In the genomic region with DNA sequence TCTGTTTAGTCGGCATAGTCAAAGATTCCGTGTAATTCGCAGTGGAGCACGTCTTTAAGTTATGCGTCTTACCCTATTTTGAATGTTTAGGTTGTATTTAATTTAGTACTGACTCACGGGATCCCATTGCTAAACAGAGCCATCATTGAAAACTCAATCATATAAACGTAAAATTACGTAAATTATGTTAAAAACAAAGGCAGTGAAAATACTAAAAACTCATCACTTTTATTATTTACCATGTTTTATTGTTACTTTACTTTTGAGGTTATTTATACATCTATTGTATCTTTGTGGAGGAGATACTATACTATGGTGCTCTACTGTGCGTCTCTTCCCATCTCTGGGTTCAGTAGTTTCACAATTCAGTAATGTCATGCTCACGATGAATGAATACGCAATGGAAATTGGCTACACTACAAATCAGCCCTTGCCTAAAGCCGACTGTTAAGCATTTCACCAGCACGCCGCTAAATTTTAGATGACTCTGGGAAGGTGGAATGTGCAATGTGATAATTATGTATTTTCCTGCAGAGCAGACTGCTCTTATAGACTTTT, we compare ENCODE assay signal across 8 cellular contexts. TPM values are rescaled to one million over a fixed set of nuclear protein-coding genes. Genes with fewer than 3 reads are reported as not detected.
DNase-seq lines count a peak whose midpoint lies in the region; ATAC-seq, FAIRE-seq and TF ChIP-seq lines count a peak whose summit lies in the region.

No MANE protein-coding gene starts in this region.

- ATAC-seq in IMR-90 (ENCODE audit: low read depth) (peak; percentile 4; the same call in 1 of the 2 replicates), T-cell (replicated peaks in 1 of 4) (no peak), HG02759 (IDR thresholded peaks at IDR 0.05; ENCODE audit: unreplicated experiment) (no peak)

- H3K27me3 Mint-ChIP-seq in T-cell, result peaks cover 0 to 14% of the 10 kb centered on the region in 2 donors

- no peaks in the 10 kb centered on the region for H3K36me3 ChIP-seq in IMR-90 (ENCODE audit: control insufficient read depth, insufficient read depth, low read length)
- H3K36me3 ChIP-seq in endothelial cell of umbilical vein (ENCODE audit: control insufficient read depth in 2 of 2, extremely low read depth in 1 of 2, insufficient read depth in 2 of 2, low read length in 2 of 2), result no peaks in the 10 kb centered on the region
- H3K36me3 ChIP-seq in mucosa of stomach (ENCODE audit: control insufficient read depth, insufficient read depth, low read length), result no peaks in the 10 kb centered on the region

- H3K9me1 ChIP-seq in IMR-90 (ENCODE audit: insufficient read depth, low read length) (no peaks in the 10 kb centered on the region), endothelial cell of umbilical vein (replicated peaks; ENCODE audit: control insufficient read depth, extremely low read depth, insufficient read depth, low read length) (no peaks in the 10 kb centered on the region)

- peak overlapping the region; percentile 87 for H3K18ac ChIP-seq in IMR-90 (ENCODE audit: low read depth, low read length)

- peak overlapping the region; percentile 62; the same call in 1 of the 2 replicates for H4K91ac ChIP-seq in IMR-90 (ENCODE audit: insufficient read depth, low read depth, low read length)

- H3K4me3 ChIP-seq in IMR-90 (ENCODE audit: insufficient read depth, low read depth, low read length), result peak overlapping the region; percentile 96
- peak overlapping the region; percentile 61 to 96 (median 82) for H3K4me3 ChIP-seq in endothelial cell of umbilical vein (replicated peaks in 1 of 3; ENCODE audit: insufficient read depth in 1 of 3, low read depth in 1 of 3, low read length in 3 of 3)
- H3K4me3 ChIP-seq in mucosa of stomach (ENCODE audit: low read length), result peak overlapping the region; percentile 89

- no CpG with 5 or more reads among the region's 14 CpGs for WGBS in IMR-90 (ENCODE audit: extremely low coverage in 2 of 2, insufficient read length in 1 of 2), 2 experiments

- H2BK15ac ChIP-seq in IMR-90 (ENCODE audit: low read depth, low read length), result no peak overlapping the region

- H3K79me1 ChIP-seq in IMR-90 (ENCODE audit: low read depth in 1 of 2, low read length in 2 of 2), result peaks cover 0 to 7% of the 10 kb centered on the region in 2 experiments; a peak in 2 of 4 replicates

- peak overlapping the region; percentile 80 to 89 (median 84) for H3K4me3 Mint-ChIP-seq in T-cell

- H3K4me1 ChIP-seq in IMR-90 (ENCODE audit: control insufficient read depth, insufficient read depth, low read length) (no peaks in the 10 kb centered on the region), endothelial cell of umbilical vein (ENCODE audit: control insufficient read depth, extremely low read depth, insufficient read depth, low read length) (no peaks in the 10 kb centered on the region), mucosa of stomach (ENCODE audit: control insufficient read depth, insufficient read depth, low read length) (peaks cover 6% of the 10 kb centered on the region)

- H3K27ac Mint-ChIP-seq in T-cell, result peak overlapping the region; percentile 90 to 94

- no peak for TF ChIP-seq RAD21 in IMR-90 (IDR thresholded peaks at IDR 0.05; ENCODE audit: low read length)

- peak overlapping the region; percentile 93 for H2AFZ ChIP-seq in IMR-90 (replicated peaks; ENCODE audit: low read length, poor library complexity)
- peak overlapping the region; percentile 57 for H2AFZ ChIP-seq in endothelial cell of umbilical vein (ENCODE audit: low read depth, low read length)

- H3K4ac ChIP-seq in IMR-90 (ENCODE audit: low read depth, low read length), result peak overlapping the region; percentile 24; the same call in 1 of the 2 replicates

- CTCF ChIA-PET in IMR-90 (lab: Yijun Ruan, JAX) (no interaction called here), T-cell (lab: Charles Lee) (interaction anchor here in 1 of 2 donors (0.8 to 1.4 kb wide), 5 partner anchors 21 to 42 kb away, joined by 3 to 10 read pairs (median 6); a partner anchor contains a TSS), endothelial cell of umbilical vein (lab: Charles Lee) (interaction anchor here (1.4 to 1.5 kb wide), 2 partner anchors 21 to 189 kb away, joined by 5 to 8 read pairs; a partner anchor contains a TSS)

- H3K9ac ChIP-seq in IMR-90 (ENCODE audit: low read depth, low read length) (peak overlapping the region; percentile 98), endothelial cell of umbilical vein (replicated peaks; ENCODE audit: extremely low read depth, insufficient read depth, low read length) (peak overlapping the region; percentile 95), mucosa of stomach (ENCODE audit: low read length) (peak overlapping the region; percentile 92)

- POLR2A ChIA-PET in IMR-90 (lab: Charles Lee; ENCODE audit: unreplicated experiment) (no interaction called here), T-cell (lab: Charles Lee) (no interaction called here), endothelial cell of umbilical vein (lab: Charles Lee) (no interaction called here)

- peak overlapping the region; percentile 76 for H3K56ac ChIP-seq in IMR-90 (ENCODE audit: extremely low read depth, insufficient read depth, low read length)

- intact Hi-C loops in IMR-90 (cut with micrococcal nuclease) (loop anchor here (2.0 kb wide), 1 partner anchor 43 kb away; a partner anchor contains a TSS), endothelial cell of umbilical vein (cut with micrococcal nuclease) (loop anchor here (2.0 to 5.0 kb wide), 2 partner anchors 47 to 190 kb away; a partner anchor contains a TSS), posterior vena cava (cut with DNase I) (no loop called here)

- H3K4me2 ChIP-seq in IMR-90 (ENCODE audit: low read depth, low read length) (peak overlapping the region; percentile 89), endothelial cell of umbilical vein (ENCODE audit: insufficient read depth, low read length) (peak overlapping the region; percentile 91)

- dilution Hi-C loops in IMR-90 (cut with HindIII; ENCODE audit: low sequenced_read_pairs, unreplicated experiment), result no loop called here
- dilution Hi-C loops in endothelial cell of umbilical vein (cut with MboI; ENCODE audit: extremely low pct_ligation_motif_present, low sequenced_read_pairs), result no loop called here

- H2AK9ac ChIP-seq in IMR-90 (replicated peaks; ENCODE audit: low read depth, low read length, poor library complexity), result no peak overlapping the region

- TF ChIP-seq CTCF in IMR-90 (conservative IDR thresholded peaks at IDR 0.05; ENCODE audit: low read depth, low read length), result no peak
- TF ChIP-seq CTCF in endothelial cell of umbilical vein (IDR thresholded peaks at IDR 0.05; ENCODE audit: extremely low read depth in 1 of 2, insufficient read depth in 1 of 2, low read depth in 1 of 2, low read length in 2 of 2), result no peak

- peak overlapping the region; percentile 5 for H3K14ac ChIP-seq in IMR-90 (replicated peaks; ENCODE audit: low read depth, low read length)

- H4K20me1 ChIP-seq in IMR-90 (ENCODE audit: insufficient read depth, low read length) (no peaks in the 10 kb centered on the region), endothelial cell of umbilical vein (replicated peaks; ENCODE audit: control insufficient read depth, extremely low read depth, insufficient read depth, low read length) (no peaks in the 10 kb centered on the region)

- 0 out of 2 replicates have a peak overlapping the region, but pooled peaks have one; percentile 28 for H2BK120ac ChIP-seq in IMR-90 (ENCODE audit: low read depth, low read length)

- H2BK5ac ChIP-seq in IMR-90 (ENCODE audit: low read depth, low read length, poor library complexity, severe bottlenecking), result peak overlapping the region; percentile 77

- 0 out of 2 replicates have a peak, but pooled peaks have one; percentile 44 for TF ChIP-seq POLR2A in IMR-90 (IDR thresholded peaks at IDR 0.05; ENCODE audit: low read depth, low read length)
- TF ChIP-seq POLR2A in endothelial cell of umbilical vein (IDR thresholded peaks at IDR 0.05; ENCODE audit: low read depth, low read length), result no peak

- H4K5ac ChIP-seq in IMR-90 (ENCODE audit: low read depth, low read length), result peak overlapping the region; percentile 90; the same call in 1 of the 2 replicates

- H3K9me3 Mint-ChIP-seq in T-cell, result no peaks in the 10 kb centered on the region

- no peaks in the 10 kb centered on the region for H3K9me3 ChIP-seq in IMR-90 (ENCODE audit: control insufficient read depth, insufficient read depth, low read length)
- H3K9me3 ChIP-seq in endothelial cell of umbilical vein (replicated peaks; ENCODE audit: control insufficient read depth, insufficient read depth, low read length), result no peaks in the 10 kb centered on the region
- no peaks in the 10 kb centered on the region for H3K9me3 ChIP-seq in mucosa of stomach (ENCODE audit: control insufficient read depth, low read length)

- BruUV-seq in IMR-90 (replicated peaks; lab: Mats Ljungman, UMichigan), result no TSS peak
- BruUV-seq in endothelial cell of umbilical vein (replicated peaks; lab: Mats Ljungman, UMichigan), result TSS peak; percentile 62

- no peaks in the 10 kb centered on the region for H3K36me3 Mint-ChIP-seq in T-cell

- H4K8ac ChIP-seq in IMR-90 (ENCODE audit: low read depth in 2 of 2, low read length in 2 of 2), result peak overlapping the region; percentile 41 to 67; a peak in 2 of 4 replicates

- DNase-seq in DMS153 treated with DMSO at 0.1 percent for 48 hours (lab: John Stamatoyannopoulos, UW; ENCODE audit: unreplicated experiment) (peak; percentile 21), IMR-90 (peak; percentile 70), T-cell (peak in 3 of 34 experiments; percentile 2 to 8 (median 6)), endothelial cell of umbilical vein (ENCODE audit: low read depth, low spot score) (peak; percentile 44), posterior vena cava (ENCODE audit: low spot score) (no peak), activated gamma-delta T cell treated with Interleukin-2 at 50 U/mL for 16 hours (no peak)

- H3K27ac ChIP-seq in IMR-90 (ENCODE audit: insufficient read depth, low read length) (peak overlapping the region; percentile 94), endothelial cell of umbilical vein (ENCODE audit: insufficient read depth, low read depth, low read length) (peak overlapping the region; percentile 96)

- peak overlapping the region; percentile 44; the same call in 1 of the 2 replicates for H3K23ac ChIP-seq in IMR-90 (ENCODE audit: low read depth, low read length)

- H3K4me1 Mint-ChIP-seq in T-cell, result peaks cover 23 to 28% (median 27%) of the 10 kb centered on the region in 3 donors

- FAIRE-seq in endothelial cell of umbilical vein (lab: Jason Lieb, UNC), result no peak

- H2BK20ac ChIP-seq in IMR-90 (ENCODE audit: low read depth, low read length), result no peak overlapping the region

- H2AK5ac ChIP-seq in IMR-90 (ENCODE audit: low read depth, low read length), result no peak overlapping the region

- H3K27me3 ChIP-seq in IMR-90 (ENCODE audit: control insufficient read depth, insufficient read depth, low read length) (no peaks in the 10 kb centered on the region; the same call in 1 of the 2 replicates), endothelial cell of umbilical vein (ENCODE audit: control insufficient read depth in 2 of 2, insufficient read depth in 2 of 2, low read length in 2 of 2) (no peaks in the 10 kb centered on the region), mucosa of stomach (ENCODE audit: control insufficient read depth, insufficient read depth, low read length) (no peaks in the 10 kb centered on the region)

- in situ Hi-C loops in IMR-90 (cut with MboI; ENCODE audit: low sequenced_read_pairs), result no loop called here

- peaks cover 10% of the 10 kb centered on the region for H3K79me2 ChIP-seq in endothelial cell of umbilical vein (ENCODE audit: control insufficient read depth, insufficient read depth, low read length)

RNA-seq across cellular contexts. Expression of a gene that starts 0.9 kb away (rescaled TPM):
- total RNA-seq in IMR-90 (2012; rRNA removed) (35.0 and 42.5 TPM in 2 replicates), T-cell (10 to 100 TPM; 50.2 to 56.2 (median 53.0) TPM), endothelial cell of umbilical vein (53.3 TPM in 2 replicates), posterior vena cava (100 to 1,000 TPM; 125 to 126 TPM)
- polyA plus RNA-seq in IMR-90 (2012; rRNA removed) (51.7 and 52.3 TPM in 2 replicates), endothelial cell of umbilical vein (65.6 and 80.8 TPM in 2 replicates)
- polyA plus RNA-seq in IMR-90 (2012; cell fraction: cytosol; rRNA removed), result 18.3 and 82.9 TPM in 2 replicates
- 3.3 and 20.8 TPM in 2 replicates for polyA plus RNA-seq in IMR-90 (2012; cell fraction: nucleus; rRNA removed; ENCODE audit: low replicate concordance)
- polyA plus RNA-seq in endothelial cell of umbilical vein (2011; cell fraction: cytosol; rRNA removed), result 71.1 and 87.6 TPM in 2 replicates
- 34.6 and 36.1 TPM in 2 replicates for polyA plus RNA-seq in endothelial cell of umbilical vein (2011; cell fraction: nucleus; rRNA removed)
- 68.5 and 75.6 TPM in 2 replicates for polyA plus RNA-seq in endothelial cell of umbilical vein (2012)
- 28.9 and 47.9 TPM in 2 replicates for polyA minus RNA-seq in endothelial cell of umbilical vein
- 23.7 TPM for polyA minus RNA-seq in endothelial cell of umbilical vein (2011; cell fraction: cytosol; rRNA and poly(A)+ RNA removed)
- 17.1 and 21.3 TPM in 2 replicates for polyA minus RNA-seq in endothelial cell of umbilical vein (2011; cell fraction: nucleus; rRNA and poly(A)+ RNA removed)

RNA-seq across cellular contexts. Expression of a gene that starts 5.1 kb away (rescaled TPM):
- total RNA-seq in IMR-90 (2012; rRNA removed) (1.1 and 1.4 TPM in 2 replicates), T-cell (1 to 10 TPM; 1.3 to 3.5 (median 2.7) TPM), endothelial cell of umbilical vein (0.67 and 1.1 TPM in 2 replicates), posterior vena cava (10 to 100 TPM; 28.1 to 31.0 TPM)
- polyA plus RNA-seq in IMR-90 (2012; rRNA removed) (1.1 and 1.5 TPM in 2 replicates), endothelial cell of umbilical vein (0.53 and 0.62 TPM in 2 replicates)
- 0.60 and 0.71 TPM in 2 replicates for polyA plus RNA-seq in IMR-90 (2012; cell fraction: cytosol; rRNA removed)
- 0.22 and 0.97 TPM in 2 replicates for polyA plus RNA-seq in IMR-90 (2012; cell fraction: nucleus; rRNA removed; ENCODE audit: low replicate concordance)
- 0.56 and 0.80 TPM in 2 replicates for polyA plus RNA-seq in endothelial cell of umbilical vein (2011; cell fraction: cytosol; rRNA removed)
- polyA plus RNA-seq in endothelial cell of umbilical vein (2011; cell fraction: nucleus; rRNA removed), result 0.36 and 0.55 TPM in 2 replicates
- polyA plus RNA-seq in endothelial cell of umbilical vein (2012), result 0.40 and 0.79 TPM in 2 replicates
- polyA minus RNA-seq in endothelial cell of umbilical vein, result 1.0 and 1.2 TPM in 2 replicates
- 1.4 TPM for polyA minus RNA-seq in endothelial cell of umbilical vein (2011; cell fraction: cytosol; rRNA and poly(A)+ RNA removed)
- polyA minus RNA-seq in endothelial cell of umbilical vein (2011; cell fraction: nucleus; rRNA and poly(A)+ RNA removed), result 0.72 and 1.5 TPM in 2 replicates

RNA-seq across cellular contexts. Expression of a gene that starts 43.3 kb away (rescaled TPM):
- total RNA-seq in IMR-90 (2012; rRNA removed) (8.4 and 11.4 TPM in 2 replicates), T-cell (10 to 100 TPM in 1 of 5 donors, 1 to 10 TPM in 4; 3.3 to 12.7 (median 6.3) TPM), endothelial cell of umbilical vein (3.2 and 4.3 TPM in 2 replicates), posterior vena cava (1 to 10 TPM; 3.7 to 5.8 TPM)
- polyA plus RNA-seq in IMR-90 (2012; rRNA removed) (6.4 and 7.0 TPM in 2 replicates), endothelial cell of umbilical vein (6.7 and 8.2 TPM in 2 replicates)
- 6.0 and 7.3 TPM in 2 replicates for polyA plus RNA-seq in IMR-90 (2012; cell fraction: cytosol; rRNA removed)
- 2.8 and 6.8 TPM in 2 replicates for polyA plus RNA-seq in IMR-90 (2012; cell fraction: nucleus; rRNA removed; ENCODE audit: low replicate concordance)
- polyA plus RNA-seq in endothelial cell of umbilical vein (2011; cell fraction: cytosol; rRNA removed), result 9.2 and 10.7 TPM in 2 replicates
- 5.9 and 7.1 TPM in 2 replicates for polyA plus RNA-seq in endothelial cell of umbilical vein (2011; cell fraction: nucleus; rRNA removed)
- polyA plus RNA-seq in endothelial cell of umbilical vein (2012), result 4.0 and 5.1 TPM in 2 replicates
- 0.87 and 1.7 TPM in 2 replicates for polyA minus RNA-seq in endothelial cell of umbilical vein
- 1.6 TPM for polyA minus RNA-seq in endothelial cell of umbilical vein (2011; cell fraction: cytosol; rRNA and poly(A)+ RNA removed)
- 0.67 and 0.91 TPM in 2 replicates for polyA minus RNA-seq in endothelial cell of umbilical vein (2011; cell fraction: nucleus; rRNA and poly(A)+ RNA removed)

RNA-seq across cellular contexts. Expression of a gene that starts 43.3 kb away (rescaled TPM):
- total RNA-seq in IMR-90 (2012; rRNA removed) (0.54 and 0.56 TPM in 2 replicates), T-cell (10 to 100 TPM; 11.9 to 24.0 (median 19.8) TPM), endothelial cell of umbilical vein (15.8 and 15.9 TPM in 2 replicates), posterior vena cava (10 to 100 TPM; 15.7 to 22.7 TPM)
- polyA plus RNA-seq in IMR-90 (2012; rRNA removed) (4.2 and 4.9 TPM in 2 replicates), endothelial cell of umbilical vein (1.8 and 3.1 TPM in 2 replicates)
- 0.52 and 0.55 TPM in 2 replicates for polyA plus RNA-seq in IMR-90 (2012; cell fraction: cytosol; rRNA removed)
- 2.4 and 5.8 TPM in 2 replicates for polyA plus RNA-seq in IMR-90 (2012; cell fraction: nucleus; rRNA removed; ENCODE audit: low replicate concordance)
- 0.85 and 1.9 TPM in 2 replicates for polyA plus RNA-seq in endothelial cell of umbilical vein (2011; cell fraction: cytosol; rRNA removed)
- polyA plus RNA-seq in endothelial cell of umbilical vein (2011; cell fraction: nucleus; rRNA removed), result 11.1 and 13.4 TPM in 2 replicates
- polyA plus RNA-seq in endothelial cell of umbilical vein (2012), result 15.3 and 24.6 TPM in 2 replicates
- polyA minus RNA-seq in endothelial cell of umbilical vein, result 1.5 and 2.2 TPM in 2 replicates
- 10.4 TPM for polyA minus RNA-seq in endothelial cell of umbilical vein (2011; cell fraction: cytosol; rRNA and poly(A)+ RNA removed)
- polyA minus RNA-seq in endothelial cell of umbilical vein (2011; cell fraction: nucleus; rRNA and poly(A)+ RNA removed), result 3.1 and 5.4 TPM in 2 replicates

RNA-seq across cellular contexts. Expression of a gene that starts 43.7 kb away (rescaled TPM):
- 20.8 and 24.7 TPM in 2 replicates for total RNA-seq in IMR-90 (2012; rRNA removed)
- polyA plus RNA-seq in IMR-90 (2012; rRNA removed), result 13.5 and 14.4 TPM in 2 replicates
- 5.0 and 7.3 TPM in 2 replicates for polyA plus RNA-seq in IMR-90 (2012; cell fraction: cytosol; rRNA removed)
- 1.0 and 7.4 TPM in 2 replicates for polyA plus RNA-seq in IMR-90 (2012; cell fraction: nucleus; rRNA removed; ENCODE audit: low replicate concordance)
- 10 to 100 TPM; 14.2 to 17.7 (median 17.0) TPM for total RNA-seq in T-cell
- 23.9 and 25.5 TPM in 2 replicates for total RNA-seq in endothelial cell of umbilical vein
- polyA plus RNA-seq in endothelial cell of umbilical vein, result 9.7 and 12.4 TPM in 2 replicates
- 14.9 and 15.6 TPM in 2 replicates for polyA plus RNA-seq in endothelial cell of umbilical vein (2011; cell fraction: cytosol; rRNA removed)
- polyA plus RNA-seq in endothelial cell of umbilical vein (2011; cell fraction: nucleus; rRNA removed), result 8.1 and 12.5 TPM in 2 replicates
- 20.6 and 29.2 TPM in 2 replicates for polyA plus RNA-seq in endothelial cell of umbilical vein (2012)
- 20.7 and 28.9 TPM in 2 replicates for polyA minus RNA-seq in endothelial cell of umbilical vein
- 30.3 TPM for polyA minus RNA-seq in endothelial cell of umbilical vein (2011; cell fraction: cytosol; rRNA and poly(A)+ RNA removed)
- 12.2 and 12.6 TPM in 2 replicates for polyA minus RNA-seq in endothelial cell of umbilical vein (2011; cell fraction: nucleus; rRNA and poly(A)+ RNA removed)
- 10 to 100 TPM; 13.4 to 15.2 TPM for total RNA-seq in posterior vena cava

Comparison
In these comparisons a context has a peak if more than half of its experiments do, and no peak if none do; other contexts are left out.
1. DNase-seq: peak in DMS153 treated with DMSO at 0.1 percent for 48 hours (single experiment), IMR-90 (single experiment) and endothelial cell of umbilical vein (single experiment); none in posterior vena cava (single experiment) and activated gamma-delta T cell treated with Interleukin-2 at 50 U/mL for 16 hours (single experiment).
2. RNA of a gene that starts 5.1 kb away (total RNA-seq): 28.1 to 31.0 TPM in posterior vena cava; 1.3 to 3.5 TPM in T-cell, 1.1 to 1.4 TPM in IMR-90 and 0.67 to 1.1 TPM in endothelial cell of umbilical vein; every median in the first group is over 4 times any median in the second.
3. intact Hi-C loops: an anchor here in IMR-90 (2.0 kb wide) and endothelial cell of umbilical vein (2.0 to 5.0 kb wide); none called in posterior vena cava.
4. Peak in every context shown above with its lines, with median percentiles within 50 percentile points of each other: H3K4me3 ChIP-seq and H3K9ac ChIP-seq.